Comparison of ENCODE assay signal across 8 cellular contexts in genomic region chr2:101306410-101306809, GRCh38. TPM values are rescaled to one million over a fixed set of nuclear protein-coding genes. Genes with fewer than 3 reads are reported as not detected.
DNase-seq lines count a peak whose midpoint lies in the region; ATAC-seq, FAIRE-seq and TF ChIP-seq lines count a peak whose summit lies in the region.

No MANE protein-coding gene starts in this region.

- intact Hi-C loops in Caco-2 (cut with micrococcal nuclease; ENCODE audit: unreplicated experiment) = loop anchor here (5.0 kb wide), 1 partner anchor 36 kb away; no protein-coding TSS in a partner anchor
- intact Hi-C loops in prostate gland (cut with DNase I) = no loop called here

- H3K23ac ChIP-seq in H1 (ENCODE audit: insufficient read length) = no peak overlapping the region

- no peak overlapping the region for H3K9ac ChIP-seq in H1 (replicated peaks in 1 of 4; ENCODE audit: extremely low read depth in 1 of 4, low read depth in 3 of 4, low read length in 3 of 4)

- no peak overlapping the region for H2BK120ac ChIP-seq in H1 (replicated peaks; ENCODE audit: low read depth, low read length)

- no peaks in the 10 kb centered on the region for H3K9me3 ChIP-seq in Caco-2
- no peaks in the 10 kb centered on the region for H3K9me3 ChIP-seq in RWPE2 (ENCODE audit: severe bottlenecking)
- H3K9me3 ChIP-seq in H1 (ENCODE audit: insufficient read depth in 2 of 2, low read depth in 1 of 2, low read length in 1 of 2) = no peaks in the 10 kb centered on the region
- H3K9me3 ChIP-seq in prostate gland = no peaks in the 10 kb centered on the region

- POLR2A ChIA-PET in Caco-2 (lab: Charles Lee) (no interaction called here), H1 (lab: Charles Lee; ENCODE audit: partially characterized antibody) (no interaction called here)

- H2BK5ac ChIP-seq in H1 (ENCODE audit: low read depth, low read length) = no peak overlapping the region

- H2AK5ac ChIP-seq in H1 (ENCODE audit: low read depth, low read length) = no peak overlapping the region

- peaks cover 47% of the 10 kb centered on the region for H3K4me1 Mint-ChIP-seq in Caco-2 (ENCODE audit: low read depth, unreplicated experiment)
- peaks cover 30% of the 10 kb centered on the region for H3K4me1 Mint-ChIP-seq in GM23338

- H3K14ac ChIP-seq in H1 (ENCODE audit: insufficient read length) = no peak overlapping the region

- no peak overlapping the region for H4K8ac ChIP-seq in H1 (ENCODE audit: extremely low read depth, insufficient read depth, low read length)

- H3K27ac ChIP-seq in GM23338 (ENCODE audit: low read depth) (no peak overlapping the region), RWPE2 (ENCODE audit: poor library complexity, severe bottlenecking) (peak overlapping the region; percentile 64), H1 (ENCODE audit: low read depth, low read length) (no peak overlapping the region), prostate gland (peak overlapping the region; percentile 87 to 91)

- WGBS in H1 (ENCODE audit: extremely low coverage in 1 of 2, insufficient coverage in 1 of 2, insufficient read length in 1 of 2, insufficient replicate concordance in 2 of 2, low coverage in 1 of 2, low lambda C conversion rate in 2 of 2, missing lambda C conversion rate in 1 of 2), 2 experiments = 82% methylated on average over 7 of the region's 7 CpGs; no CpG with 5 or more reads in 1 of the 2 experiments
- WGBS in prostate gland = 58% methylated on average over 7 of the region's 7 CpGs

- H3K27ac Mint-ChIP-seq in Caco-2 (ENCODE audit: unreplicated experiment) (peak overlapping the region; percentile 53), GM23338 (no peak overlapping the region)

- H3K79me2 ChIP-seq in GM23338 (replicated peaks; ENCODE audit: insufficient read depth) (peaks cover 69% of the 10 kb centered on the region), H1 (ENCODE audit: control insufficient read depth in 1 of 2, insufficient read depth in 2 of 2, low read length in 2 of 2) (peaks cover 0 to 65% of the 10 kb centered on the region in 2 experiments; a peak in 2 of 4 replicates)

- TF ChIP-seq RAD21 in H1 (IDR thresholded peaks at IDR 0.05 in 1 of 2, conservative IDR thresholded peaks at IDR 0.05 in 1 of 2; ENCODE audit: low read depth in 2 of 2, low read length in 2 of 2) = no peak

- H4K20me1 ChIP-seq in GM23338 (replicated peaks; ENCODE audit: insufficient read depth) (peaks cover 46% of the 10 kb centered on the region), H1 (replicated peaks in 1 of 2; ENCODE audit: control insufficient read depth in 1 of 2, insufficient read depth in 2 of 2, low read length in 2 of 2) (peaks cover 18% of the 10 kb centered on the region in 2 experiments)

- no peak overlapping the region for H2BK15ac ChIP-seq in H1 (ENCODE audit: low read length)

- peak overlapping the region; percentile 98 for H3K4me2 ChIP-seq in GM23338
- peak overlapping the region; percentile 81 to 98; a peak in 3 of 4 replicates for H3K4me2 ChIP-seq in H1 (ENCODE audit: insufficient read depth in 1 of 2, low read depth in 2 of 2, low read length in 2 of 2)

- no peak for TF ChIP-seq POLR2A in H1 (IDR thresholded peaks at IDR 0.05; ENCODE audit: control extremely low read depth in 1 of 2, low read depth in 2 of 2, low read length in 2 of 2)
- TF ChIP-seq POLR2A in prostate gland (IDR thresholded peaks at IDR 0.05) = no peak

- H3K4me1 ChIP-seq in Caco-2 (peaks cover 35% of the 10 kb centered on the region), GM23338 (ENCODE audit: insufficient read depth) (peaks cover 13% of the 10 kb centered on the region), RWPE2 (ENCODE audit: insufficient read depth, poor library complexity, severe bottlenecking) (peaks cover 25% of the 10 kb centered on the region), H1 (replicated peaks in 1 of 4; ENCODE audit: control insufficient read depth in 3 of 4, insufficient read depth in 4 of 4, low read length in 3 of 4) (peaks cover 3 to 14% (median 5%) of the 10 kb centered on the region in 4 experiments), prostate gland (replicated peaks) (peaks cover 17% of the 10 kb centered on the region)

- no peak overlapping the region for H3K18ac ChIP-seq in H1 (ENCODE audit: extremely low read depth, low read length)

- no peak overlapping the region for H2AFZ ChIP-seq in GM23338
- no peak overlapping the region for H2AFZ ChIP-seq in H1 (ENCODE audit: low read length)

- H3F3A ChIP-seq in GM23338 (replicated peaks; ENCODE audit: low read depth) = peaks cover 4% of the 10 kb centered on the region; the same call in 1 of the 2 replicates

- no peaks in the 10 kb centered on the region for H3K9me2 ChIP-seq in GM23338 (ENCODE audit: insufficient read depth)

- H3K4ac ChIP-seq in H1 (replicated peaks; ENCODE audit: insufficient read length, low read depth, low read length) = no peak overlapping the region

- TF ChIP-seq CTCF in Caco-2 (IDR thresholded peaks at IDR 0.05; ENCODE audit: insufficient read depth in 1 of 2, low read depth in 1 of 2, low read length in 1 of 2, severe bottlenecking in 1 of 2, unreplicated experiment in 1 of 2) (no peak), GM23338 (conservative IDR thresholded peaks at IDR 0.05; ENCODE audit: low read depth in 2 of 2) (no peak), RWPE2 (IDR thresholded peaks at IDR 0.05; ENCODE audit: poor library complexity, severe bottlenecking) (no peak), H1 (IDR thresholded peaks at IDR 0.05; ENCODE audit: control extremely low read depth in 1 of 3, insufficient read depth in 1 of 3, low read depth in 1 of 3, low read length in 3 of 3) (no peak), prostate gland (IDR thresholded peaks at IDR 0.05) (no peak)

- H3K4me3 Mint-ChIP-seq in Caco-2 (ENCODE audit: unreplicated experiment) (peak overlapping the region; percentile 83), GM23338 (peak overlapping the region; percentile 90)

- H3K4me3 ChIP-seq in Caco-2 (ENCODE audit: low read depth, low read length) (peak overlapping the region; percentile 97), GM23338 (peak overlapping the region; percentile 92), RWPE2 (ENCODE audit: severe bottlenecking) (peak overlapping the region; percentile 80), H1 (ENCODE audit: extremely low read depth in 1 of 4, insufficient read depth in 2 of 4, low read depth in 3 of 4, low read length in 4 of 4) (peak overlapping the region in 2 of 4 experiments; percentile 69 to 80; a peak in 3 of 8 replicates), prostate gland (peak overlapping the region; percentile 96 to 99)

- DNase-seq in Caco-2 (no peak), GM23338 (ENCODE audit: low spot score) (no peak), RWPE2 (ENCODE audit: low spot score) (no peak), H1 (ENCODE audit: low read depth in 1 of 2, low spot score in 2 of 2) (no peak), prostate gland (ENCODE audit: low spot score) (no peak), SKM-1 treated with dmso at 0.1 percent for 144 hours (lab: John Stamatoyannopoulos, UW; ENCODE audit: unreplicated experiment) (no peak), NCI-H146 treated with DMSO at 0.1 percent for 48 hours (lab: John Stamatoyannopoulos, UW; ENCODE audit: unreplicated experiment) (no peak), germinal center (ENCODE audit: low spot score) (no peak)

- H3K36me3 ChIP-seq in Caco-2 (ENCODE audit: control insufficient read depth, insufficient read depth, low read length) (peaks cover 2% of the 10 kb centered on the region; the same call in 1 of the 2 replicates), GM23338 (ENCODE audit: insufficient read depth) (0 out of 2 replicates have a peak, but pooled peaks cover 3% of the 10 kb centered on the region), RWPE2 (ENCODE audit: low read depth) (peaks cover 39% of the 10 kb centered on the region), H1 (ENCODE audit: control insufficient read depth in 2 of 4, insufficient read depth in 4 of 4, low read length in 3 of 4) (peaks cover 0 to 5% (median 0%) of the 10 kb centered on the region in 4 experiments; a peak in 1 of 8 replicates), prostate gland (no peaks in the 10 kb centered on the region)

- no peak overlapping the region for H2BK20ac ChIP-seq in H1 (ENCODE audit: low read length)

- H3K27me3 ChIP-seq in Caco-2 (replicated peaks; ENCODE audit: control insufficient read depth, insufficient read depth, low read length) (no peaks in the 10 kb centered on the region), GM23338 (ENCODE audit: insufficient read depth) (peaks cover 11% of the 10 kb centered on the region), RWPE2 (ENCODE audit: insufficient read depth, poor library complexity, severe bottlenecking) (no peaks in the 10 kb centered on the region), H1 (replicated peaks in 1 of 4; ENCODE audit: control insufficient read depth in 3 of 4, extremely low read depth in 1 of 4, insufficient read depth in 3 of 4, low read length in 3 of 4) (peaks cover 0 to 9% (median 0%) of the 10 kb centered on the region in 4 experiments; a peak in 3 of 7 replicates), prostate gland (replicated peaks; ENCODE audit: insufficient read depth) (no peaks in the 10 kb centered on the region)

- no peak overlapping the region for H2BK12ac ChIP-seq in H1 (ENCODE audit: low read depth, low read length)

- H3K27me3 Mint-ChIP-seq in Caco-2 (ENCODE audit: insufficient read depth, unreplicated experiment) (no peaks in the 10 kb centered on the region), GM23338 (ENCODE audit: insufficient read depth, low read depth, poor library complexity) (peaks cover 6% of the 10 kb centered on the region)

- BruUV-seq in Caco-2 (replicated peaks; lab: Mats Ljungman, UMichigan) = no TSS peak

- H3K9me3 Mint-ChIP-seq in Caco-2 (ENCODE audit: unreplicated experiment) (no peaks in the 10 kb centered on the region), GM23338 (no peaks in the 10 kb centered on the region)

- H4K5ac ChIP-seq in H1 (ENCODE audit: insufficient read length, low read depth, low read length) = no peak overlapping the region

- CTCF ChIA-PET in Caco-2 (lab: Charles Lee) (no interaction called here), H1 (lab: Charles Lee; ENCODE audit: partially characterized antibody) (no interaction called here)

- TF ChIP-seq EP300 in H1 (IDR thresholded peaks at IDR 0.05; ENCODE audit: borderline replicate concordance in 1 of 2, low read depth in 2 of 2, low read length in 2 of 2) = no peak

- H4K91ac ChIP-seq in H1 (replicated peaks; ENCODE audit: insufficient read length, low read length) = no peak overlapping the region

- peaks cover 12% of the 10 kb centered on the region; the same call in 1 of the 2 replicates for H3K23me2 ChIP-seq in H1 (ENCODE audit: low read depth, low read length)

- no peak for ATAC-seq in GM23338
- ATAC-seq in RWPE2 (ENCODE audit: low read depth) = no peak

- H3K56ac ChIP-seq in H1 (replicated peaks; ENCODE audit: insufficient read length, low read depth, low read length) = no peak overlapping the region

- no peak for FAIRE-seq in H1 (lab: Jason Lieb, UNC)

- peaks cover 6% of the 10 kb centered on the region for H3K79me1 ChIP-seq in H1 (ENCODE audit: low read depth, low read length)

- H3K36me3 Mint-ChIP-seq in Caco-2 (ENCODE audit: insufficient read depth, unreplicated experiment) (peaks cover 70% of the 10 kb centered on the region), GM23338 (ENCODE audit: low read depth) (peaks cover 7% of the 10 kb centered on the region)

RNA-seq across cellular contexts. Expression of gene RNF149, which starts 2.1 kb away (rescaled TPM):
- total RNA-seq in Caco-2 (2022) (96.8 and 101 TPM in 2 replicates), prostate gland (10 to 100 TPM; 57.2 to 75.4 TPM)
- total RNA-seq in GM23338 (2014; rRNA removed; shearing (Covaris generic)) = 42.4 and 47.6 TPM in 2 replicates
- polyA plus RNA-seq in GM23338 (2016; fragmentation: Nextera tagmentation; extraction: Ambion mirVana) (37.2 and 38.8 TPM in 2 replicates), H1 (2011; rRNA removed) (13.2 and 16.6 TPM in 2 replicates)
- total RNA-seq in H1 (2021; fragmentation: NEBNext Ultra II Directional; extraction: Animal tissue kit (Norgen Biotek cat#: 25700)) = 21.9 and 28.2 TPM in 2 replicates
- 19.0 TPM for polyA plus RNA-seq in H1 (2011; cell fraction: cytosol; rRNA removed)
- polyA plus RNA-seq in H1 (2011; cell fraction: nucleus; rRNA removed) = 18.3 TPM
- polyA plus RNA-seq in H1 (2012, experiment 1 of 2) = 13.8 to 21.3 TPM (median 15.7 TPM) in 4 replicates
- polyA plus RNA-seq in H1 (2012, experiment 2 of 2) = 6.7 TPM
- 26.4 TPM for polyA plus RNA-seq in H1 (2013, experiment 1 of 2)
- 24.0 TPM for polyA plus RNA-seq in H1 (2013, experiment 2 of 2)
- 13.8 and 17.6 TPM in 2 replicates for polyA minus RNA-seq in H1 (2011; rRNA and poly(A)+ RNA removed)
- 13.9 TPM for polyA minus RNA-seq in H1 (2011; cell fraction: cytosol; rRNA and poly(A)+ RNA removed)
- 27.4 TPM for polyA minus RNA-seq in H1 (2011; cell fraction: nucleus; rRNA and poly(A)+ RNA removed)

RNA-seq across cellular contexts. Expression of gene CNOT11, which starts 53.7 kb away (rescaled TPM):
- 110 and 120 TPM in 2 replicates for total RNA-seq in Caco-2 (2022)
- total RNA-seq in GM23338 (2014; rRNA removed; shearing (Covaris generic)) = 59.1 and 74.2 TPM in 2 replicates
- 27.6 and 34.8 TPM in 2 replicates for polyA plus RNA-seq in GM23338 (2016; fragmentation: Nextera tagmentation; extraction: Ambion mirVana)
- total RNA-seq in H1 (2021; fragmentation: NEBNext Ultra II Directional; extraction: Animal tissue kit (Norgen Biotek cat#: 25700)) = 54.6 and 56.5 TPM in 2 replicates
- polyA plus RNA-seq in H1 (2011; rRNA removed) = 39.8 and 41.5 TPM in 2 replicates
- 43.2 TPM for polyA plus RNA-seq in H1 (2011; cell fraction: cytosol; rRNA removed)
- polyA plus RNA-seq in H1 (2011; cell fraction: nucleus; rRNA removed) = 41.3 TPM
- polyA plus RNA-seq in H1 (2012, experiment 1 of 2) = 30.3 to 43.2 TPM (median 36.0 TPM) in 4 replicates
- polyA plus RNA-seq in H1 (2012, experiment 2 of 2) = 35.2 TPM
- 45.5 TPM for polyA plus RNA-seq in H1 (2013, experiment 1 of 2)
- 48.2 TPM for polyA plus RNA-seq in H1 (2013, experiment 2 of 2)
- 73.3 and 98.1 TPM in 2 replicates for polyA minus RNA-seq in H1 (2011; rRNA and poly(A)+ RNA removed)
- 44.9 TPM for polyA minus RNA-seq in H1 (2011; cell fraction: cytosol; rRNA and poly(A)+ RNA removed)
- polyA minus RNA-seq in H1 (2011; cell fraction: nucleus; rRNA and poly(A)+ RNA removed) = 23.9 TPM
- 10 to 100 TPM; 41.0 to 41.4 TPM for total RNA-seq in prostate gland

Comparison
In these comparisons a context has a peak if more than half of its experiments do, and no peak if none do; other contexts are left out.
1. H3K27ac ChIP-seq: peak in RWPE2 (single experiment) and prostate gland (2 of 2); none in GM23338 (single experiment) and H1 (single experiment).